ENCODE assay signal across 8 cellular contexts in the genomic region with DNA sequence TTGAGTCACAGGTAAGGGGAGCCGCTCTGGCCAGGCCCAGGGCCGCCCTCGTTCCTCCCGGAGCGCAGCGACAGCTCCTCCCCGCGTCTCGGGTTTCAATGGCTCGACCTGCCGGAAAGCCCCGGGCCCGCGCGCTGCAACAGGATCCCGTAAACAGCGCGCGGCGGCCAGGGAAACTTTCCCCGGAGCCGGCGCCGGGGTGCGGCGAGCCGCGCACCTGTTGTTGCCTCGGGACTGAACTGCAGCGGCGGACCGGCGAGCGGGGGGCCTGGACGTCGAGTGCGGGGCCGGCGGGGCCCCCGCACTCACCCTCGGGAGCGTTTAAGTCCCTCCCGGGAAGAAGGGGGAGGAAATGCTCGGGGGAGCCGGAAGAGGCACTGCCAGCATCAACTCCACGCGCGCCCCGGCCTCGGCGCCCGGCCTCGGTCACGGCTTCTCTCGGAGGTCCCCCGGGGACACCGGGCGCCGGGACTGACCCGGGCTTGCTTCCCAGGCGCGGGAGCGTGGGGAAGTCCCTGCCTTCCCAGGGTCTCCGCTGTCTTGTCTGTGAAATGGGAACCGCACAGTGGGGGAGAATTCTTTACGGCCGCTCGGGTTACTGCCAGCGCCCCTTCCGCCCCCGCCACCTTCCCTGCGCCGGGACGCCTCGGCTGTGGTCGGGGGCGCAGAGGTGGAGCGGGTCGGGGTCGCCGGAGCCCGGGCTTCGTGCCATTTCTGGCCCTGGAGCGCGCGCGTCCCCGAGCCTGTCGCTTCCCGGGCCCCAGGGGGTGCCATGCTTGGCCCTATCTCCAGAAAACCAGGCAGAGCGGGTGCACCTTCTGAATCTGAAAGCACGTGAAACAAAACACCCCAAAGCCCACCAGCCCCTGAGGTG. TPM values are rescaled to one million over a fixed set of nuclear protein-coding genes. Genes with fewer than 3 reads are reported as not detected.
DNase-seq lines count a peak whose midpoint lies in the region; ATAC-seq and TF ChIP-seq lines count a peak whose summit lies in the region.

No MANE protein-coding gene starts in this region.

- H3K27ac Mint-ChIP-seq in Calu3 (ENCODE audit: unreplicated experiment), result peak overlapping the region; percentile 80

- no peaks in the 10 kb centered on the region for H3K79me2 ChIP-seq in PC-3 (ENCODE audit: low read length)

- no peak for TF ChIP-seq CTCF in Calu3 (IDR thresholded peaks at IDR 0.05; ENCODE audit: unreplicated experiment)
- TF ChIP-seq CTCF in PC-3 (conservative IDR thresholded peaks at IDR 0.05; ENCODE audit: low read depth, low read length), result no peak
- no peak for TF ChIP-seq CTCF in astrocyte of the cerebellum (IDR thresholded peaks at IDR 0.05; ENCODE audit: low read depth, low read length, missing control alignments)

- H3K9me3 ChIP-seq in PC-3 (ENCODE audit: low read length) (no peaks in the 10 kb centered on the region), iPS-20b (ENCODE audit: insufficient read depth, low read depth, low read length) (no peaks in the 10 kb centered on the region)

- CTCF ChIA-PET in Calu3 (lab: Charles Lee), result interaction anchor here (0.6 to 1.0 kb wide), 9 partner anchors 12 to 586 kb away, joined by 3 to 8 read pairs (median 4); no protein-coding TSS in a partner anchor
- CTCF ChIA-PET in PC-3 (lab: Charles Lee), result interaction anchor here (0.7 kb wide), 1 partner anchor 110 kb away, joined by 10 read pairs; no protein-coding TSS in a partner anchor

- peak overlapping the region; percentile 92 for H3K4me2 ChIP-seq in PC-3 (ENCODE audit: low read length)

- no peaks in the 10 kb centered on the region for H3F3A ChIP-seq in PC-3 (ENCODE audit: low read length, unreplicated experiment)

- BruUV-seq in Calu3 (replicated peaks; lab: Mats Ljungman, UMichigan) (TSS peak; percentile 75), PC-3 (replicated peaks; lab: Mats Ljungman, UMichigan) (TSS peak; percentile 55)

- peak overlapping the region; percentile 55 for H2AFZ ChIP-seq in PC-3 (ENCODE audit: low read length)

- DNase-seq in Calu3, result peak; percentile 87
- DNase-seq in PC-3, result peak; percentile 79
- peak; percentile 8 for DNase-seq in astrocyte of the cerebellum (ENCODE audit: low read depth)
- peak; percentile 8 to 40 for DNase-seq in stimulated activated CD4-positive, alpha-beta T cell treated with anti-CD3 and anti-CD28 coated beads, Interleukin-12 subunit alpha, Interleukin-12 subunit beta, amount 100 ng/mL, for 24 hours (ENCODE audit: low read depth in 2 of 2)
- DNase-seq in HUDEP-2 (lab: John Stamatoyannopoulos, UW; ENCODE audit: unreplicated experiment in 76 of 76), result no peak

- H3K27ac ChIP-seq in PC-3 (ENCODE audit: low read length), result peak overlapping the region; percentile 90
- no peak overlapping the region for H3K27ac ChIP-seq in iPS-20b (ENCODE audit: low read length)

- H3K27me3 Mint-ChIP-seq in Calu3 (ENCODE audit: unreplicated experiment), result peaks cover 18% of the 10 kb centered on the region

- peak overlapping the region; percentile 79 for H3K4me3 ChIP-seq in PC-3 (ENCODE audit: low read length)
- peak overlapping the region; percentile 53 for H3K4me3 ChIP-seq in astrocyte of the cerebellum (ENCODE audit: low read depth, low read length)
- peak overlapping the region; percentile 77 for H3K4me3 ChIP-seq in iPS-20b (ENCODE audit: low read length)

- ATAC-seq in GM19351 (IDR thresholded peaks at IDR 0.05; ENCODE audit: unreplicated experiment), result peak; percentile 86
- peak; percentile 91 for ATAC-seq in HG03280 (IDR thresholded peaks at IDR 0.05; ENCODE audit: unreplicated experiment)
- peak; percentile 85 for ATAC-seq in PC-3

- peak overlapping the region; percentile 87 for H3K4me3 Mint-ChIP-seq in Calu3 (ENCODE audit: low read depth, unreplicated experiment)

- peak overlapping the region; percentile 89 for H3K9ac ChIP-seq in PC-3 (ENCODE audit: low read length)
- peak overlapping the region; percentile 71; the same call in 1 of the 2 replicates for H3K9ac ChIP-seq in iPS-20b (ENCODE audit: low read depth, low read length)

- H3K4me1 ChIP-seq in PC-3 (ENCODE audit: insufficient read depth, low read length) (peaks cover 26% of the 10 kb centered on the region), iPS-20b (ENCODE audit: insufficient read depth, low read length) (peaks cover 7% of the 10 kb centered on the region)

- peaks cover 12% of the 10 kb centered on the region for H3K36me3 Mint-ChIP-seq in Calu3 (ENCODE audit: insufficient read depth, unreplicated experiment)

- intact Hi-C loops in Calu3 (cut with micrococcal nuclease; ENCODE audit: unreplicated experiment) (no loop called here), PC-3 (cut with micrococcal nuclease) (loop anchor here (1.0 to 2.0 kb wide), 2 partner anchors 35 to 44 kb away; no protein-coding TSS in a partner anchor)

- in situ Hi-C loops in astrocyte of the cerebellum (cut with HindIII; ENCODE audit: low sequenced_read_pairs), result no loop called here

- H3K9me2 ChIP-seq in PC-3 (replicated peaks; ENCODE audit: low read length), result no peaks in the 10 kb centered on the region

- POLR2A ChIA-PET in PC-3 (lab: Charles Lee; ENCODE audit: unreplicated experiment), result interaction anchor here (0.6 to 0.7 kb wide), 6 partner anchors 32 to 687 kb away, joined by 3 to 12 read pairs (median 8); no protein-coding TSS in a partner anchor

- H3K9me3 Mint-ChIP-seq in Calu3 (ENCODE audit: low read depth, unreplicated experiment), result no peaks in the 10 kb centered on the region

- H3K27me3 ChIP-seq in PC-3 (ENCODE audit: low read length) (no peaks in the 10 kb centered on the region), iPS-20b (ENCODE audit: insufficient read depth, low read length) (peaks cover 18% of the 10 kb centered on the region)

- H3K36me3 ChIP-seq in PC-3 (ENCODE audit: low read depth, low read length), result no peaks in the 10 kb centered on the region
- no peaks in the 10 kb centered on the region for H3K36me3 ChIP-seq in iPS-20b (ENCODE audit: insufficient read depth, low read depth, low read length)

- H4K20me1 ChIP-seq in PC-3 (ENCODE audit: low read length), result no peaks in the 10 kb centered on the region

- no peaks in the 10 kb centered on the region for H3K4me1 Mint-ChIP-seq in Calu3 (ENCODE audit: low read depth, unreplicated experiment)

RNA-seq across cellular contexts. Expression of a gene that starts 7.4 kb away (rescaled TPM):
- total RNA-seq in Calu3 (2022) (not detected in 2 replicates), PC-3 (2014; rRNA removed) (not detected in 2 replicates)

Comparison
In these comparisons a context has a peak if more than half of its experiments do, and no peak if none do; other contexts are left out.
1. DNase-seq: peak in Calu3 (single experiment), PC-3 (single experiment), astrocyte of the cerebellum (single experiment) and stimulated activated CD4-positive, alpha-beta T cell treated with anti-CD3 and anti-CD28 coated beads, Interleukin-12 subunit alpha, Interleukin-12 subunit beta, amount 100 ng/mL, for 24 hours (2 of 2); none in HUDEP-2 (0 of 76).
2. Peak in every context shown above with its lines, with median percentiles within 50 percentile points of each other: ATAC-seq and H3K4me3 ChIP-seq.